In the genomic region with DNA sequence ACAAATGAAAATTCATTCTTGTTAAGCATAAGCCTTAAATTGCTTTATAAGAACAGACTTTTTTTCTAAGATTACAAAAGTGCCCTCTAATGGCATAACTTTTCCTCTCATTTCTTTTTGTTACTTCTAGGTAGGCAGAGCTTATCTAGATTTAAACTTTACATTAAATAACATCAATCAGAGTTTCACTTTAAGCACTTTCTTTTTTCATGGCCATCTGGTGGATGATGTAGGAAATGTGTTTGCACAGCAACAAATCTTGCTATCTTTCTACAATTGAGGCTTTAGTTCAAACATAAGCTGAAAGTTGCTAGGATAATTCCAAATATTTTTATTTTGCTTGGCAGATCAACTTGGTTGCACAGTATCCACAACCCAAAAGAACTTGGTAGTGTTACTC, we compare ENCODE assay signal across 13 cellular contexts. TPM values are rescaled to one million over a fixed set of nuclear protein-coding genes. Genes with fewer than 3 reads are reported as not detected.
DNase-seq lines count a peak whose midpoint lies in the region; ATAC-seq and TF ChIP-seq lines count a peak whose summit lies in the region.
"Had no signal": no experiment of that assay in that cellular context is flagged by ENCODE, and none has a peak within 500 bp of the region (broad histone marks: within the 10 kb centered on the region; RNA-seq: fewer than 3 reads in every experiment).

No MANE protein-coding gene starts in this region.

- TF ChIP-seq CTCF in fibroblast of pulmonary artery (IDR thresholded peaks at IDR 0.05; ENCODE audit: low read length, missing control alignments) (peak; percentile 32), thoracic aorta (IDR thresholded peaks at IDR 0.05) (peak; percentile 26), esophagus squamous epithelium (IDR thresholded peaks at IDR 0.05) (peak in 1 of 6 experiments; percentile 13)

- no peak for ATAC-seq in thoracic aorta (ENCODE audit: insufficient number of reproducible peaks, low FRiP score, low read depth)

- intact Hi-C loops in esophagus squamous epithelium (cut with DNase I), result no loop called here

- no peak for TF ChIP-seq POLR2A in esophagus squamous epithelium (IDR thresholded peaks at IDR 0.05)

- H3K36me3 ChIP-seq in thoracic aorta (no peaks in the 10 kb centered on the region), esophagus squamous epithelium (no peaks in the 10 kb centered on the region)
- H3K36me3 ChIP-seq: upper lobe of left lung had no signal

- H3K4me3 ChIP-seq in fibroblast of pulmonary artery (replicated peaks; ENCODE audit: low read depth, low read length), result no peak overlapping the region
- no peak overlapping the region for H3K4me3 ChIP-seq in thoracic aorta
- H3K4me3 ChIP-seq in esophagus squamous epithelium, result no peak overlapping the region
- H3K4me3 ChIP-seq: upper lobe of left lung had no signal

- no peaks in the 10 kb centered on the region for H3K4me1 ChIP-seq in thoracic aorta (ENCODE audit: control insufficient read depth in 1 of 2, low read depth in 2 of 2)
- no peaks in the 10 kb centered on the region for H3K4me1 ChIP-seq in esophagus squamous epithelium

- H3K27ac ChIP-seq in thoracic aorta (no peak overlapping the region), esophagus squamous epithelium (no peak overlapping the region)
- H3K27ac ChIP-seq: upper lobe of left lung had no signal

- H3K27me3 ChIP-seq in thoracic aorta (replicated peaks; ENCODE audit: insufficient read depth) (no peaks in the 10 kb centered on the region), esophagus squamous epithelium (peaks cover 0 to 13% (median 0%) of the 10 kb centered on the region in 4 donors)
- H3K27me3 ChIP-seq: upper lobe of left lung had no signal

- DNase-seq in NOMO-1 treated with DMSO at 0.1 percent for 48 hours (lab: John Stamatoyannopoulos, UW; ENCODE audit: unreplicated experiment) (peak; percentile 16), NOMO-1 treated with dmso at 0.1 percent for 144 hours (lab: John Stamatoyannopoulos, UW; ENCODE audit: unreplicated experiment) (no peak), RPMI7951 (ENCODE audit: low read depth) (peak; percentile 1), fibroblast of pulmonary artery (ENCODE audit: low read depth) (no peak), thoracic aorta (ENCODE audit: low spot score) (no peak), esophagus squamous epithelium (lab: John Stamatoyannopoulos, UW) (no peak)
- DNase-seq in activated CD8-positive, alpha-beta memory T cell treated with anti-CD3 and anti-CD28 coated beads, Interleukin-2, amount 50 U/mL, for 4 hours, result no peak
- DNase-seq in activated T-cell treated with anti-CD3 and anti-CD28 coated beads, Interleukin-2, amount 50 U/mL, for 48 hours, result no peak
- DNase-seq: activated CD8-positive, alpha-beta memory T cell treated with anti-CD3 and anti-CD28 coated beads for 24 hours; aorta; HCEC 1CT; NCI-H2029 treated with DMSO at 0.1 percent for 48 hours; upper lobe of left lung had no signal

- H3K9me3 ChIP-seq in thoracic aorta (no peaks in the 10 kb centered on the region), esophagus squamous epithelium (no peaks in the 10 kb centered on the region)
- H3K9me3 ChIP-seq: upper lobe of left lung had no signal

RNA-seq across cellular contexts. Expression of a gene that starts 22.1 kb away (rescaled TPM):
- not detected in 2 replicates for total RNA-seq in RPMI7951 (2014; rRNA removed; shearing (Covaris generic))
- 10 to 100 TPM in 1 of 2 donors, 1 to 10 TPM in 1; 1.5 to 16.0 TPM for total RNA-seq in thoracic aorta
- 1 to 10 TPM; 1.0 to 8.4 (median 1.4) TPM for total RNA-seq in esophagus squamous epithelium

Comparison
In these comparisons a context has a peak if more than half of its experiments do, and no peak if none do; other contexts are left out.
1. DNase-seq: peak in NOMO-1 treated with DMSO at 0.1 percent for 48 hours (single experiment) and RPMI7951 (single experiment); none in NOMO-1 treated with dmso at 0.1 percent for 144 hours (single experiment), fibroblast of pulmonary artery (single experiment), thoracic aorta (single experiment), activated CD8-positive, alpha-beta memory T cell treated with anti-CD3 and anti-CD28 coated beads, Interleukin-2, amount 50 U/mL, for 4 hours (single experiment), esophagus squamous epithelium (single experiment) and activated T-cell treated with anti-CD3 and anti-CD28 coated beads, Interleukin-2, amount 50 U/mL, for 48 hours (0 of 2).